ENCODE assay signal across 8 cellular contexts in genomic region chr17:56978441-56979090, GRCh38. TPM values are rescaled to one million over a fixed set of nuclear protein-coding genes. Genes with fewer than 3 reads are reported as not detected.
A peak's percentile ranks its signal among the peaks of the same experiment; 100 is the strongest.
DNase-seq lines count a peak whose midpoint lies in the region; ATAC-seq, FAIRE-seq and TF ChIP-seq lines count a peak whose summit lies in the region.

No MANE protein-coding gene starts in this region.

- peaks cover 15% of the 10 kb centered on the region for H3K4me1 Mint-ChIP-seq in T-helper 1 cell treated with Interleukin-12 subunit alpha and Interleukin-12 subunit beta and Interleukin-4 antibody, amounts not matched to agents 30 μg/mL and 1 μg/mL, for 36 hours (ENCODE audit: low read depth)

- no peak for TF ChIP-seq POLR2A in GM12891 (IDR thresholded peaks at IDR 0.05; ENCODE audit: low read depth, low read length)

- H3K9me3 Mint-ChIP-seq in T-helper 1 cell treated with Interleukin-12 subunit alpha and Interleukin-12 subunit beta and Interleukin-4 antibody, amounts not matched to agents 30 μg/mL and 1 μg/mL, for 36 hours: no peaks in the 10 kb centered on the region

- DNase-seq in GM12891 (ENCODE audit: insufficient read length, low spot score): no peak
- DNase-seq in fibroblast of gingiva (ENCODE audit: low read depth): peak; percentile 47
- no peak for DNase-seq in NCI-H510A (lab: John Stamatoyannopoulos, UW)
- no peak for DNase-seq in DMS153 (lab: John Stamatoyannopoulos, UW)

- H2AFZ ChIP-seq in neuron (ENCODE audit: low read depth, low read length): peak overlapping the region; percentile 91

- peak; percentile 77 for FAIRE-seq in GM12891 (lab: Jason Lieb, UNC)

- H3K4me3 ChIP-seq in neuron (ENCODE audit: low read length): peak overlapping the region; percentile 90

- ATAC-seq in HG02943 (IDR thresholded peaks at IDR 0.05; ENCODE audit: low read depth, unreplicated experiment) (peak; percentile 16), GM18909 (IDR thresholded peaks at IDR 0.05; ENCODE audit: poor library complexity, unreplicated experiment) (no peak)

- peaks cover 3% of the 10 kb centered on the region for H3K36me3 ChIP-seq in neuron (ENCODE audit: insufficient read depth, low read length)

- H3K4me3 Mint-ChIP-seq in T-helper 1 cell treated with Interleukin-12 subunit alpha and Interleukin-12 subunit beta and Interleukin-4 antibody, amounts not matched to agents 30 μg/mL and 1 μg/mL, for 36 hours: peak overlapping the region; percentile 86

- peak overlapping the region; percentile 65 for H3K27ac Mint-ChIP-seq in T-helper 1 cell treated with Interleukin-12 subunit alpha and Interleukin-12 subunit beta and Interleukin-4 antibody, amounts not matched to agents 30 μg/mL and 1 μg/mL, for 36 hours

- H3K27me3 Mint-ChIP-seq in T-helper 1 cell treated with Interleukin-12 subunit alpha and Interleukin-12 subunit beta and Interleukin-4 antibody, amounts not matched to agents 30 μg/mL and 1 μg/mL, for 36 hours (ENCODE audit: low read depth): peaks cover 34% of the 10 kb centered on the region

- peaks cover 24% of the 10 kb centered on the region for H3K4me1 ChIP-seq in neuron (ENCODE audit: insufficient read depth, low read length)

- no peaks in the 10 kb centered on the region for H3K27me3 ChIP-seq in neuron (ENCODE audit: insufficient read depth, low read length)

- no peaks in the 10 kb centered on the region for H3K36me3 Mint-ChIP-seq in T-helper 1 cell treated with Interleukin-12 subunit alpha and Interleukin-12 subunit beta and Interleukin-4 antibody, amounts not matched to agents 30 μg/mL and 1 μg/mL, for 36 hours (ENCODE audit: low read depth)

- no peaks in the 10 kb centered on the region for H3K9me3 ChIP-seq in neuron (ENCODE audit: low read length)

TF ChIP-seq in GM12891, 5 proteins besides CTCF, POLR2A, EP300 and RAD21:
- no peak for TF ChIP-seq SPI1 (IDR thresholded peaks at IDR 0.05; ENCODE audit: low read depth, low read length)
- no peak for TF ChIP-seq TAF1 (IDR thresholded peaks at IDR 0.05; ENCODE audit: low read depth, low read length)
- no peak for TF ChIP-seq POU2F2 (IDR thresholded peaks at IDR 0.05; ENCODE audit: low read depth, low read length)
- TF ChIP-seq PAX5 (IDR thresholded peaks at IDR 0.05; ENCODE audit: insufficient read depth, low read length, severe bottlenecking): no peak
- TF ChIP-seq POLR2AphosphoS5 (IDR thresholded peaks at IDR 0.05; ENCODE audit: low read depth, low read length): no peak

RNA-seq across cellular contexts. Expression of gene SCPEP1, which starts 0.6 kb away (rescaled TPM):
- polyA plus RNA-seq in GM12891 (2012; ENCODE audit: low read depth, missing spikeins): 25.2 TPM

RNA-seq across cellular contexts. Expression of gene COIL, which starts 17.7 kb away (rescaled TPM):
- polyA plus RNA-seq in GM12891 (2012; ENCODE audit: low read depth, missing spikeins): 13.4 TPM
